ENCODE assay signal across 10 cellular contexts in genomic region chr4:59553739-59554126, GRCh38.
A peak's percentile ranks its signal among the peaks of the same experiment; 100 is the strongest.
DNase-seq lines count a peak whose midpoint lies in the region; ATAC-seq and TF ChIP-seq lines count a peak whose summit lies in the region.
"Had no signal": no experiment of that assay in that cellular context is flagged by ENCODE, and none has a peak within 500 bp of the region (broad histone marks: within the 10 kb centered on the region; RNA-seq: fewer than 3 reads in every experiment).

No MANE protein-coding gene starts in this region.

- POLR2A ChIA-PET in naive thymus-derived CD4-positive, alpha-beta T cell (lab: Charles Lee) = no interaction called here

- intact Hi-C loops in left lung (cut with DNase I) = no loop called here
- intact Hi-C loops in naive thymus-derived CD4-positive, alpha-beta T cell (cut with micrococcal nuclease) = no loop called here

- H3K27me3 ChIP-seq in left lung = no peaks in the 10 kb centered on the region
- no peaks in the 10 kb centered on the region for H3K27me3 ChIP-seq in naive thymus-derived CD4-positive, alpha-beta T cell (ENCODE audit: control insufficient read depth in 2 of 2, insufficient read depth in 2 of 2, low read length in 2 of 2)

- H3K4me1 ChIP-seq in left lung = no peaks in the 10 kb centered on the region
- no peaks in the 10 kb centered on the region for H3K4me1 ChIP-seq in naive thymus-derived CD4-positive, alpha-beta T cell (ENCODE audit: control insufficient read depth in 2 of 2, insufficient read depth in 2 of 2, low read length in 2 of 2)

- no peak for TF ChIP-seq CTCF in left lung (IDR thresholded peaks at IDR 0.05)

- no peaks in the 10 kb centered on the region for H3K27me3 Mint-ChIP-seq in naive thymus-derived CD4-positive, alpha-beta T cell

- peaks cover 0 to 3% (median 0%) of the 10 kb centered on the region in 7 donors for H3K4me1 Mint-ChIP-seq in naive thymus-derived CD4-positive, alpha-beta T cell

- H3K27ac Mint-ChIP-seq in naive thymus-derived CD4-positive, alpha-beta T cell = no peak overlapping the region

- no peak overlapping the region for H3K4me3 Mint-ChIP-seq in naive thymus-derived CD4-positive, alpha-beta T cell

- peak overlapping the region in 1 of 2 donors; percentile 17 for H3K4me3 ChIP-seq in left lung
- no peak overlapping the region for H3K4me3 ChIP-seq in naive thymus-derived CD4-positive, alpha-beta T cell (ENCODE audit: low read length)

- H3K9me3 Mint-ChIP-seq in naive thymus-derived CD4-positive, alpha-beta T cell = peaks cover 0 to 19% (median 5%) of the 10 kb centered on the region in 11 donors

- H3K9me3 ChIP-seq in left lung = no peaks in the 10 kb centered on the region
- no peaks in the 10 kb centered on the region for H3K9me3 ChIP-seq in naive thymus-derived CD4-positive, alpha-beta T cell (ENCODE audit: control insufficient read depth in 2 of 3, low read length in 3 of 3)

- no peaks in the 10 kb centered on the region for H3K36me3 Mint-ChIP-seq in naive thymus-derived CD4-positive, alpha-beta T cell

- DNase-seq in GM03348 (ENCODE audit: low spot score) = peak; percentile 17
- DNase-seq in SW 1271 (lab: John Stamatoyannopoulos, UW) = peak; percentile 13 to 57
- DNase-seq in left lung = no peak
- no peak for DNase-seq in NOMO-1 treated with DMSO at 0.1 percent for 48 hours (lab: John Stamatoyannopoulos, UW; ENCODE audit: unreplicated experiment)
- DNase-seq in effector CD4-positive, alpha-beta T cell = no peak
- DNase-seq in naive thymus-derived CD4-positive, alpha-beta T cell = no peak
- DNase-seq: activated CD4-positive, alpha-beta T cell treated with anti-CD3 and anti-CD28 coated beads for 48 hours; glutamatergic neuron had no signal

- no peaks in the 10 kb centered on the region for H3K36me3 ChIP-seq in left lung
- no peaks in the 10 kb centered on the region for H3K36me3 ChIP-seq in naive thymus-derived CD4-positive, alpha-beta T cell (ENCODE audit: control insufficient read depth in 2 of 3, insufficient read depth in 3 of 3, low read length in 3 of 3)

- CTCF ChIA-PET in naive thymus-derived CD4-positive, alpha-beta T cell (lab: Charles Lee) = no interaction called here

- peak overlapping the region in 1 of 2 donors; percentile 39 for H3K27ac ChIP-seq in left lung
- H3K27ac ChIP-seq in naive thymus-derived CD4-positive, alpha-beta T cell (ENCODE audit: low read depth, low read length) = no peak overlapping the region

- ATAC-seq in HG03064 (IDR thresholded peaks at IDR 0.05; ENCODE audit: low read depth, unreplicated experiment) (peak; percentile 71), left lung (peak; percentile 92), HG03520 (IDR thresholded peaks at IDR 0.05; ENCODE audit: unreplicated experiment) (no peak)
- no peak for ATAC-seq in naive thymus-derived CD4-positive, alpha-beta T cell

Comparison
In these comparisons a context has a peak if more than half of its experiments do, and no peak if none do; other contexts are left out.
1. DNase-seq: peak in GM03348 (single experiment) and SW 1271 (2 of 2); none in left lung (0 of 2), NOMO-1 treated with DMSO at 0.1 percent for 48 hours (single experiment), effector CD4-positive, alpha-beta T cell (single experiment) and naive thymus-derived CD4-positive, alpha-beta T cell (0 of 9).
2. ATAC-seq: peak in HG03064 (single experiment) and left lung (single experiment); none in HG03520 (single experiment) and naive thymus-derived CD4-positive, alpha-beta T cell (single experiment).